Comparison of ENCODE assay signal across 9 cellular contexts in the genomic region with DNA sequence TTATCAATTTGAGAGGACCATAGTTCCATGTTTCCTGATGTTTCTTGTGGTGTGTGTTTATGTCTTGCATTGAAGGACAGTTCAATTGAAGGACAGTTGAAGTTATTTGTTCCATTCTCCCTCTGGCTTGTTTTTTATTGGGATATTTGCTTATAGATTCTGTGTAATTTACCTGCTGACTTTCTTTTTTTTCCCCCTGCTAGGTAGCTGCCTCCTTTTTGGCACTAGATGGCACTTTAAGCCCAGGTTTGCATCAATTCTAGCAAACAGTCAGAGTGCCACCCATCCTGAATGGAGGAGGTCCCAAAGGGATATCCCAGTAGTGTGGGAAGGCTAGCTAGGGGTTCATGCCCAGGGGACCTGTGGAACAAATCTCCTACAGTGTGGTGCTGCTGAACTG.
DNase-seq lines count a peak whose midpoint lies in the region; ATAC-seq, FAIRE-seq and TF ChIP-seq lines count a peak whose summit lies in the region.
"Had no signal": no experiment of that assay in that cellular context is flagged by ENCODE, and none has a peak within 500 bp of the region (broad histone marks: within the 10 kb centered on the region; RNA-seq: fewer than 3 reads in every experiment).

No MANE protein-coding gene starts in this region.

- H3K4me3 ChIP-seq in Jurkat, Clone E6-1 (ENCODE audit: low read length), result no peak overlapping the region
- no peak overlapping the region for H3K4me3 ChIP-seq in fibroblast of the aortic adventitia (ENCODE audit: low read depth, low read length)

- H3K27ac ChIP-seq in caudate nucleus (ENCODE audit: low read depth, low read length), result no peak overlapping the region

- TF ChIP-seq CTCF in D721Med (IDR thresholded peaks at IDR 0.05; ENCODE audit: insufficient read depth, missing control alignments) (peak; percentile 60), fibroblast of the aortic adventitia (IDR thresholded peaks at IDR 0.05; ENCODE audit: insufficient read depth, low read length) (no peak)

- FAIRE-seq in D721Med (lab: Jason Lieb, UNC) (no peak), H54 (lab: Jason Lieb, UNC) (no peak)

- DNase-seq in D721Med (ENCODE audit: insufficient read length, low spot score) (no peak), NCI-H748 (lab: John Stamatoyannopoulos, UW; ENCODE audit: unreplicated experiment) (peak; percentile 88), fibroblast of the aortic adventitia (ENCODE audit: low read depth) (peak; percentile 4), H54 (ENCODE audit: insufficient read length, low spot score) (no peak), caudate nucleus (lab: John Stamatoyannopoulos, UW) (no peak)
- peak; percentile 6 for DNase-seq in Jurkat, Clone E6-1 (ENCODE audit: low read depth, low spot score)
- DNase-seq in effector CD4-positive, alpha-beta T cell, result no peak
- DNase-seq: activated CD4-positive, CD25-positive, alpha-beta regulatory T cell had no signal

- TF ChIP-seq POLR2A in H54 (IDR thresholded peaks at IDR 0.05; ENCODE audit: low read depth, low read length), result no peak

- no peak for ATAC-seq in HG02870 (IDR thresholded peaks at IDR 0.05; ENCODE audit: unreplicated experiment)

Comparison
In these comparisons a context has a peak if more than half of its experiments do, and no peak if none do; other contexts are left out.
1. DNase-seq: peak in Jurkat, Clone E6-1 (single experiment), NCI-H748 (single experiment) and fibroblast of the aortic adventitia (single experiment); none in D721Med (single experiment), effector CD4-positive, alpha-beta T cell (single experiment), H54 (single experiment) and caudate nucleus (0 of 61).